ENCODE assay signal across 8 cellular contexts in the genomic region with DNA sequence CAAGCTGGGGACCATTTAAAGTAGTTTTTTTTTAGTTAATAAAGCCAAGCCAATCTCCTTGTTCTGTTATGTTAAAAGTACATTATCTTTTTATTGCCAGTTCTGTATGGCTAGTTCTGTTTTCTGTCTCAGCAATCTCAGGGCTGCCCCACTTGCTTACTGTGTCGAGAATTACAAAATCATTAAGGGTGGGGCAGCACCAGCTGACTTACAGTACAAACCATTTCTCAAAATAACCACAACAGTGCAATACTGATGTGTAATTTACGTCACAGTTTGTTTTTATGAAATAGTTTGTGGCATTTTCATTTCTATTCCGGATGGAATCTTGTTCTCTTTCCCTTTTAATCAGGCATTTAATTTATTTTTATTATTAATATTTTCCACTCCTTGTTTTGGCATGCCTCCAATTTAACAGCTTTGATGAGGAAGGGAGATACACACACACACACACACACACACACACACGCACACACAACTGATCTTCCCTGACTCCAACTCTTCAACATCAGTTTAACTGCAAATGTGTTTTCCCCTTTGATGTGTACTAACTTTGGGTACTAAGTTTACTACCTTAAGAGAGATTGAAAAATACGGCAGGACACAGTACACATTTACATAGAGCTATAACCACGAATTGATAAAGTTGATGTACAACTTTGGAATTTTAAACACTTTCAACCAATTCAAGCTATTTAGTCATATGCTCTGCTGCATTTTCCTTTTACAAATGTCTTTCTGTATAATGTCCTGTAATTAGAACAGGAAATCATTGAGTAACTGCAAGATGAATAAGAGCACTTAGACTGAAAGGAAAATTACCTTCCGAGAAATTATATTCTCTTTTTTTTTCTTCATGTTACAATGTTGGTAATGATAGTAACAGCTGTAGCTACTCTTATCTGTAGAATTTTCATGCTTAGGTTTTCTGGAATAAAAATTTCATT.
DNase-seq lines count a peak whose midpoint lies in the region; ATAC-seq and TF ChIP-seq lines count a peak whose summit lies in the region.

No MANE protein-coding gene starts in this region.

- peak overlapping the region; percentile 93 for H3K27ac Mint-ChIP-seq in stimulated activated naive CD8-positive, alpha-beta T cell treated with anti-CD3 and anti-CD28 coated beads, Interleukin-15, Interleukin-2, amounts not matched to agents 100 ng/mL and 50 ng/mL, for 24 hours

- H3K4me1 ChIP-seq in SK-N-SH (ENCODE audit: control insufficient read depth in 1 of 2, insufficient read depth in 2 of 2, low read depth in 1 of 2, low read length in 1 of 2) (peaks cover 17 to 25% of the 10 kb centered on the region in 2 experiments), body of pancreas (no peaks in the 10 kb centered on the region)

- WGBS in SK-N-SH (ENCODE audit: low lambda C conversion rate) = 4% methylated on average over 7 of the region's 7 CpGs
- 44 to 49% methylated on average over 7 of the region's 7 CpGs for WGBS in body of pancreas, 2 donors

- no peaks in the 10 kb centered on the region for H3K9me2 ChIP-seq in SK-N-SH

- peak overlapping the region; percentile 65 for H3K9ac ChIP-seq in SK-N-SH

- DNase-seq in GM12864 (ENCODE audit: low read depth) = peak; percentile 45
- peak; percentile 23 for DNase-seq in SK-N-SH
- DNase-seq in body of pancreas = peak in 2 of 4 donors; percentile 25 to 71
- peak; percentile 32 for DNase-seq in medulla oblongata (ENCODE audit: extremely low spot score)

- peaks cover 0 to 6% of the 10 kb centered on the region in 2 experiments for H3K36me3 ChIP-seq in SK-N-SH (replicated peaks in 1 of 2; ENCODE audit: control insufficient read depth in 1 of 2, insufficient read depth in 2 of 2, low read length in 1 of 2)
- no peaks in the 10 kb centered on the region for H3K36me3 ChIP-seq in body of pancreas (replicated peaks in 1 of 2; ENCODE audit: insufficient read depth in 1 of 2, low read depth in 2 of 2)

- H3K9me3 ChIP-seq in SK-N-SH (no peaks in the 10 kb centered on the region), body of pancreas (no peaks in the 10 kb centered on the region)

- TF ChIP-seq CTCF in GM12864 (IDR thresholded peaks at IDR 0.05; ENCODE audit: low read depth, low read length, missing control alignments) (no peak), SK-N-SH (IDR thresholded peaks at IDR 0.05) (no peak), body of pancreas (IDR thresholded peaks at IDR 0.05) (no peak)

- peak overlapping the region; percentile 76 for H3K4me3 Mint-ChIP-seq in stimulated activated naive CD8-positive, alpha-beta T cell treated with anti-CD3 and anti-CD28 coated beads, Interleukin-15, Interleukin-2, amounts not matched to agents 100 ng/mL and 50 ng/mL, for 24 hours

- H3K27me3 Mint-ChIP-seq in stimulated activated naive CD8-positive, alpha-beta T cell treated with anti-CD3 and anti-CD28 coated beads, Interleukin-15, Interleukin-2, amounts not matched to agents 100 ng/mL and 50 ng/mL, for 24 hours = no peaks in the 10 kb centered on the region

- H3K9me3 Mint-ChIP-seq in stimulated activated naive CD8-positive, alpha-beta T cell treated with anti-CD3 and anti-CD28 coated beads, Interleukin-15, Interleukin-2, amounts not matched to agents 100 ng/mL and 50 ng/mL, for 24 hours = no peaks in the 10 kb centered on the region

- H4K20me1 ChIP-seq in SK-N-SH (ENCODE audit: insufficient read depth) = no peaks in the 10 kb centered on the region

- CTCF ChIA-PET in SK-N-SH (lab: Yijun Ruan, JAX) = interaction anchor here (0.6 to 2.2 kb wide), 3 partner anchors 9 to 65 kb away, joined by 3 to 9 read pairs (median 6); no protein-coding TSS in a partner anchor

- H3K27ac ChIP-seq in SK-N-SH (ENCODE audit: low read depth in 2 of 2, low read length in 1 of 2) (peak overlapping the region; percentile 72 to 91), body of pancreas (peak overlapping the region in 1 of 4 donors; percentile 48)

- no peak for TF ChIP-seq POLR2A in body of pancreas (IDR thresholded peaks at IDR 0.05)

- peak; percentile 43 to 48; a peak in 3 of 4 replicates for TF ChIP-seq EP300 in SK-N-SH (IDR thresholded peaks at IDR 0.05; ENCODE audit: borderline replicate concordance in 1 of 2, low read depth in 1 of 2, low read length in 1 of 2)

- peaks cover 60% of the 10 kb centered on the region for H3K36me3 Mint-ChIP-seq in stimulated activated naive CD8-positive, alpha-beta T cell treated with anti-CD3 and anti-CD28 coated beads, Interleukin-15, Interleukin-2, amounts not matched to agents 100 ng/mL and 50 ng/mL, for 24 hours (ENCODE audit: low read depth)

- intact Hi-C loops in body of pancreas (cut with DNase I) = no loop called here

- ATAC-seq in HG03066 (IDR thresholded peaks at IDR 0.05; ENCODE audit: low read depth, unreplicated experiment) (peak; percentile 35), body of pancreas (peak; percentile 56), GM21360 (IDR thresholded peaks at IDR 0.05; ENCODE audit: unreplicated experiment) (no peak), HG03095 (IDR thresholded peaks at IDR 0.05; ENCODE audit: unreplicated experiment) (no peak)

- H3F3A ChIP-seq in SK-N-SH (replicated peaks; ENCODE audit: insufficient read depth) = peaks cover 28% of the 10 kb centered on the region

- 0 out of 2 replicates have a peak, but pooled peaks have one; percentile 10 for TF ChIP-seq RAD21 in SK-N-SH (IDR thresholded peaks at IDR 0.05; ENCODE audit: low read length)

- peak overlapping the region; percentile 59 for H3K4me2 ChIP-seq in SK-N-SH

- peaks cover 83% of the 10 kb centered on the region for H3K4me1 Mint-ChIP-seq in stimulated activated naive CD8-positive, alpha-beta T cell treated with anti-CD3 and anti-CD28 coated beads, Interleukin-15, Interleukin-2, amounts not matched to agents 100 ng/mL and 50 ng/mL, for 24 hours (ENCODE audit: low read depth)

- H3K4me3 ChIP-seq in GM12864 (ENCODE audit: low read depth, low read length) (no peak overlapping the region; the same call in 1 of the 2 replicates), SK-N-SH (ENCODE audit: low read depth in 2 of 2, low read length in 1 of 2) (peak overlapping the region; percentile 19 to 50; a peak in 3 of 4 replicates), body of pancreas (no peak overlapping the region)

- peaks cover 53% of the 10 kb centered on the region for H3K79me2 ChIP-seq in SK-N-SH (ENCODE audit: insufficient read depth)

- H2AFZ ChIP-seq in SK-N-SH (ENCODE audit: low read depth) = 0 out of 2 replicates have a peak overlapping the region, but pooled peaks have one; percentile 5

- POLR2A ChIA-PET in SK-N-SH (lab: Yijun Ruan, JAX) = no interaction called here

- no peaks in the 10 kb centered on the region for H3K27me3 ChIP-seq in SK-N-SH (ENCODE audit: insufficient read depth)
- H3K27me3 ChIP-seq in body of pancreas = no peaks in the 10 kb centered on the region

TF ChIP-seq in SK-N-SH, 30 proteins besides CTCF, POLR2A, EP300 and RAD21 (continues in another document):
- no peak for TF ChIP-seq SMC3 (IDR thresholded peaks at IDR 0.05; ENCODE audit: low read depth, low read length)
- no peak for TF ChIP-seq GABPA (IDR thresholded peaks at IDR 0.05; ENCODE audit: low read depth)
- TF ChIP-seq RXRA (IDR thresholded peaks at IDR 0.05; ENCODE audit: borderline replicate concordance, low read depth) = no peak
- TF ChIP-seq CHD2 (IDR thresholded peaks at IDR 0.05; ENCODE audit: low read length, partially characterized antibody) = no peak
- TF ChIP-seq RCOR1 (IDR thresholded peaks at IDR 0.05; ENCODE audit: low read length) = peak; percentile 40; the same call in 1 of the 2 replicates
- no peak for TF ChIP-seq NRF1 (IDR thresholded peaks at IDR 0.05; ENCODE audit: low read depth, low read length)
- TF ChIP-seq FOXJ3 (CRISPR knock-in tag; IDR thresholded peaks at IDR 0.05) = no peak
- 0 out of 2 replicates have a peak, but pooled peaks have one; percentile 24 for TF ChIP-seq TEAD4 (IDR thresholded peaks at IDR 0.05; ENCODE audit: borderline replicate concordance, insufficient read depth)
- TF ChIP-seq ELF1 (IDR thresholded peaks at IDR 0.05) = no peak
- TF ChIP-seq, protein P1, sequence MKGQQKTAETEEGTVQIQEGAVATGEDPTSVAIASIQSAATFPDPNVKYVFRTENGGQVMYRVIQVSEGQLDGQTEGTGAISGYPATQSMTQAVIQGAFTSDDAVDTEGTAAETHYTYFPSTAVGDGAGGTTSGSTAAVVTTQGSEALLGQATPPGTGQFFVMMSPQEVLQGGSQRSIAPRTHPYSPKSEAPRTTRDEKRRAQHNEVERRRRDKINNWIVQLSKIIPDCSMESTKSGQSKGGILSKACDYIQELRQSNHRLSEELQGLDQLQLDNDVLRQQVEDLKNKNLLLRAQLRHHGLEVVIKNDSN (IDR thresholded peaks at IDR 0.05; ENCODE audit: borderline replicate concordance, low read depth) = no peak
- TF ChIP-seq, protein P2, sequence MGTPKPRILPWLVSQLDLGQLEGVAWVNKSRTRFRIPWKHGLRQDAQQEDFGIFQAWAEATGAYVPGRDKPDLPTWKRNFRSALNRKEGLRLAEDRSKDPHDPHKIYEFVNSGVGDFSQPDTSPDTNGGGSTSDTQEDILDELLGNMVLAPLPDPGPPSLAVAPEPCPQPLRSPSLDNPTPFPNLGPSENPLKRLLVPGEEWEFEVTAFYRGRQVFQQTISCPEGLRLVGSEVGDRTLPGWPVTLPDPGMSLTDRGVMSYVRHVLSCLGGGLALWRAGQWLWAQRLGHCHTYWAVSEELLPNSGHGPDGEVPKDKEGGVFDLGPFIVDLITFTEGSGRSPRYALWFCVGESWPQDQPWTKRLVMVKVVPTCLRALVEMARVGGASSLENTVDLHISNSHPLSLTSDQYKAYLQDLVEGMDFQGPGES (IDR thresholded peaks at IDR 0.05; ENCODE audit: low read depth, low read length) = no peak
- TF ChIP-seq MAX (IDR thresholded peaks at IDR 0.05; ENCODE audit: low read depth) = no peak
- TF ChIP-seq FOSL2 (IDR thresholded peaks at IDR 0.05; ENCODE audit: borderline replicate concordance, low read depth) = no peak
- no peak for TF ChIP-seq FOXM1 (IDR thresholded peaks at IDR 0.05; ENCODE audit: low read depth)
- no peak for TF ChIP-seq RFX5 (IDR thresholded peaks at IDR 0.05; ENCODE audit: low read length)
- TF ChIP-seq GATA2 (CRISPR knock-in tag; IDR thresholded peaks at IDR 0.05) = peak; percentile 14; the same call in 1 of the 2 replicates

Comparison
In these comparisons a context has a peak if more than half of its experiments do, and no peak if none do; other contexts are left out.
1. H3K4me3 ChIP-seq: peak in SK-N-SH (2 of 2); none in GM12864 (single experiment) and body of pancreas (0 of 2).
2. ATAC-seq: peak in HG03066 (single experiment) and body of pancreas (single experiment); none in GM21360 (single experiment) and HG03095 (single experiment).